In the genomic region with DNA sequence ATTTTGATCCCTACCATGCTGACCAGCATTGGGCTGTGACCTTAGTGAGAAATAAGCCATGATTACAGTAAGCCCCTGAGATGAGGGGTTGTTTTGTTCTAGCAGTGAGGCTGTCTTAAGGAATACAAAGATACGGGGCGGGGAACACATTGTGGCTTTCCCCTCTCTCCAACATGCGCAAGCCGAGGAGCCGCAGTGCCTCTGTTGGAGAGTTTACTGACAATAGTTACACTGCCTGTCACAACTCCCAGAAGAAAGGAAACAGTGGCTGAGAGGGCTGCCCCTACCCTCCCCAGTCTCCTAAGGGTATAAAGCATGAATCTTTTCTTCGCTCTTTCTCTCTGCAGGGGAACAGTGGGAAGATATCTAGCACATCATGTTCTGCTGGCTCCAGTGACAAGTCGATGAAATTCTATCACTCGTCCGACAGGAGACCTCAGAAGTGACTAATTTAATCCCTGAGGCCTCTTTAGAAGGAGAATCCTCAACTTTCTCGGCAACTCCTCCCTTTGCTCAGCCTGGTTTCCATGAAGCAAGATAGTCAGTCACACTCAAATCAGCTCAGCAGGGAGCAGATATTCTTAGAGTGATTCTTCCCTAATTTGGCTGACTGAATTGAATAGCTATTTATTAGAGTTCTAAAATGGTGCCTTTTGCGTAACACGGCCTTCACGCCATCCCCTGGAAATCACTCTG, we compare ENCODE assay signal across 24 cellular contexts.
A peak's percentile ranks its signal among the peaks of the same experiment; 100 is the strongest.
DNase-seq lines count a peak whose midpoint lies in the region; ATAC-seq and TF ChIP-seq lines count a peak whose summit lies in the region.
"Had no signal": no experiment of that assay in that cellular context is flagged by ENCODE, and none has a peak within 500 bp of the region (broad histone marks: within the 10 kb centered on the region; RNA-seq: fewer than 3 reads in every experiment).

No MANE protein-coding gene starts in this region.

- peaks cover 6% of the 10 kb centered on the region; the same call in 1 of the 3 replicates for H3K9me3 Mint-ChIP-seq in GM23338
- H3K9me3 Mint-ChIP-seq in activated naive CD4-positive, alpha-beta T cell treated with anti-CD3 and anti-CD28 coated beads for 36 hours: peaks cover 11% of the 10 kb centered on the region

- no peak overlapping the region for H4K8ac ChIP-seq in mesendoderm (ENCODE audit: low read depth, low read length)

- WGBS in mesendoderm (ENCODE audit: extremely low coverage, insufficient coverage, low lambda C conversion rate): no CpG with 5 or more reads among the region's 13 CpGs

- H3K4me1 ChIP-seq in GM23338 (ENCODE audit: insufficient read depth) (no peaks in the 10 kb centered on the region), mesendoderm (ENCODE audit: control insufficient read depth, low read depth, low read length) (peaks cover 3% of the 10 kb centered on the region)
- H3K4me1 ChIP-seq: colonic mucosa, heart left ventricle, parathyroid adenoma had no signal

- H3K9me2 ChIP-seq in GM23338 (ENCODE audit: insufficient read depth): peaks cover 18% of the 10 kb centered on the region; the same call in 1 of the 2 replicates

- no peak overlapping the region for H2BK15ac ChIP-seq in mesendoderm (replicated peaks; ENCODE audit: low read depth)

- no peak overlapping the region for H3K9ac ChIP-seq in mesendoderm (ENCODE audit: low read length)
- H3K9ac ChIP-seq: parathyroid adenoma had no signal

- H3K79me2 ChIP-seq in GM23338 (replicated peaks; ENCODE audit: insufficient read depth) (no peaks in the 10 kb centered on the region), mesendoderm (ENCODE audit: control insufficient read depth, insufficient read depth, low read length) (no peaks in the 10 kb centered on the region)
- H3K79me2 ChIP-seq: parathyroid adenoma had no signal

- H3K36me3 Mint-ChIP-seq in GM23338 (ENCODE audit: low read depth): no peaks in the 10 kb centered on the region
- no peaks in the 10 kb centered on the region for H3K36me3 Mint-ChIP-seq in activated naive CD4-positive, alpha-beta T cell treated with anti-CD3 and anti-CD28 coated beads for 36 hours (ENCODE audit: low read depth)

- no peaks in the 10 kb centered on the region for H4K20me1 ChIP-seq in GM23338 (replicated peaks; ENCODE audit: insufficient read depth)

- no peak overlapping the region for H2BK120ac ChIP-seq in mesendoderm (ENCODE audit: low read depth, low read length)

- in situ Hi-C loops in astrocyte of the spinal cord (cut with HindIII; ENCODE audit: low sequenced_read_pairs): no loop called here

- H2BK5ac ChIP-seq in mesendoderm (ENCODE audit: low read length): no peak overlapping the region

- peak overlapping the region; percentile 17 for H3K56ac ChIP-seq in mesendoderm (ENCODE audit: low read length)

- H3K18ac ChIP-seq in mesendoderm (ENCODE audit: low read length): no peak overlapping the region

- H3K4me2 ChIP-seq in GM23338 (no peak overlapping the region), mesendoderm (ENCODE audit: low read length) (no peak overlapping the region)

- H3K27me3 Mint-ChIP-seq in GM23338 (ENCODE audit: insufficient read depth, low read depth, poor library complexity): no peaks in the 10 kb centered on the region
- H3K27me3 Mint-ChIP-seq in activated naive CD4-positive, alpha-beta T cell treated with anti-CD3 and anti-CD28 coated beads for 36 hours (ENCODE audit: low read depth): peaks cover 1% of the 10 kb centered on the region
- H3K27me3 Mint-ChIP-seq: CD4-positive, alpha-beta T cell had no signal

- ATAC-seq in GM23338 (no peak), GM19455 (IDR thresholded peaks at IDR 0.05; ENCODE audit: unreplicated experiment) (no peak), GM18909 (IDR thresholded peaks at IDR 0.05; ENCODE audit: poor library complexity, unreplicated experiment) (no peak)
- ATAC-seq: activated naive CD4-positive, alpha-beta T cell treated with anti-CD3 and anti-CD28 coated beads, Interleukin-2, amount 50 U/mL, for 72 hours; heart left ventricle; right lobe of liver had no signal

- no peak overlapping the region for H3K4ac ChIP-seq in mesendoderm (ENCODE audit: low read depth, low read length)

- H3K4me3 Mint-ChIP-seq in GM23338: no peak overlapping the region
- no peak overlapping the region for H3K4me3 Mint-ChIP-seq in activated naive CD4-positive, alpha-beta T cell treated with anti-CD3 and anti-CD28 coated beads for 36 hours
- H3K4me3 Mint-ChIP-seq: activated T-helper 1 cell treated with anti-CD3 and anti-CD28 coated beads, Interleukin-12 subunit alpha, Interleukin-12 subunit beta, Interleukin-2, Interleukin-4 antibody, amounts not matched to agents 30 ng/mL and 10 ng/mL and 1 ng/mL, durations not matched to agents 14 hours and 24 hours and 36 hours; CD4-positive, alpha-beta T cell had no signal

- H3K23ac ChIP-seq in mesendoderm (ENCODE audit: low read length): no peak overlapping the region

- H2AK5ac ChIP-seq in mesendoderm (ENCODE audit: low read length): no peak overlapping the region

- H3K79me1 ChIP-seq in mesendoderm (ENCODE audit: low read length): no peaks in the 10 kb centered on the region

- peaks cover 5% of the 10 kb centered on the region; the same call in 2 of the 3 replicates for H3K4me1 Mint-ChIP-seq in GM23338
- peaks cover 8% of the 10 kb centered on the region for H3K4me1 Mint-ChIP-seq in activated naive CD4-positive, alpha-beta T cell treated with anti-CD3 and anti-CD28 coated beads for 36 hours (ENCODE audit: low read depth)

- H3K27me3 ChIP-seq in GM23338 (ENCODE audit: insufficient read depth) (no peaks in the 10 kb centered on the region), mesendoderm (ENCODE audit: insufficient read depth, low read length, poor library complexity) (no peaks in the 10 kb centered on the region)
- H3K27me3 ChIP-seq: colonic mucosa, heart left ventricle, right lobe of liver had no signal

- no peaks in the 10 kb centered on the region for H3F3A ChIP-seq in GM23338 (replicated peaks; ENCODE audit: low read depth)

- H4K5ac ChIP-seq in mesendoderm (ENCODE audit: low read length): no peak overlapping the region

- TF ChIP-seq CTCF in GM23338 (conservative IDR thresholded peaks at IDR 0.05; ENCODE audit: low read depth in 2 of 2) (no peak), astrocyte of the spinal cord (IDR thresholded peaks at IDR 0.05; ENCODE audit: low read depth, low read length) (no peak)

- intact Hi-C loops in activated naive CD4-positive, alpha-beta T cell treated with anti-CD3 and anti-CD28 coated beads for 36 hours (cut with micrococcal nuclease): no loop called here

- no peak for DNase-seq in GM23338 (ENCODE audit: low spot score)
- DNase-seq in astrocyte of the spinal cord (ENCODE audit: low read depth, low spot score): peak; percentile 37
- DNase-seq in mesendoderm: peak; percentile 76
- DNase-seq in stromal cell of bone marrow (ENCODE audit: low read depth): peak; percentile 62
- no peak for DNase-seq in DMS114 treated with DMSO at 0.1 percent for 48 hours (lab: John Stamatoyannopoulos, UW; ENCODE audit: unreplicated experiment)
- DNase-seq in activated naive CD4-positive, alpha-beta T cell treated with anti-CD3 and anti-CD28 coated beads for 36 hours: no peak
- DNase-seq: CD4-positive, alpha-beta T cell; colonic mucosa; DMS153; heart left ventricle; Karpas-422; NCI-H1930; NCI-H2227 treated with DMSO at 0.1 percent for 48 hours; NCI-H774; right lobe of liver; Right ventricle myocardium superior; stimulated activated CD4-positive, alpha-beta T cell treated with anti-CD3 and anti-CD28 coated beads, Interleukin-15, amount 100 ng/mL, for 24 hours; stimulated activated CD8-positive, alpha-beta memory T cell treated with anti-CD3 and anti-CD28 coated beads, Interleukin-4, amount 100 ng/mL, for 48 hours; SW 1271 had no signal

- CTCF ChIA-PET in activated naive CD4-positive, alpha-beta T cell treated with anti-CD3 and anti-CD28 coated beads for 36 hours (lab: Charles Lee): no interaction called here

- H3K27ac ChIP-seq in GM23338 (ENCODE audit: low read depth) (no peak overlapping the region), mesendoderm (ENCODE audit: low read depth, low read length) (no peak overlapping the region)
- H3K27ac ChIP-seq: colonic mucosa, heart left ventricle, parathyroid adenoma, right lobe of liver had no signal

- H3K27ac Mint-ChIP-seq in GM23338: no peak overlapping the region
- H3K27ac Mint-ChIP-seq in activated naive CD4-positive, alpha-beta T cell treated with anti-CD3 and anti-CD28 coated beads for 36 hours: no peak overlapping the region
- H3K27ac Mint-ChIP-seq: activated naive CD4-positive, alpha-beta T cell treated with anti-CD3 and anti-CD28 coated beads, Interleukin-2, amount 50 U/mL, for 72 hours; activated T-helper 1 cell treated with anti-CD3 and anti-CD28 coated beads, Interleukin-12 subunit alpha, Interleukin-12 subunit beta, Interleukin-2, Interleukin-4 antibody, amounts not matched to agents 30 ng/mL and 10 ng/mL and 1 ng/mL, durations not matched to agents 14 hours and 24 hours and 36 hours; CD4-positive, alpha-beta T cell had no signal

- H2AFZ ChIP-seq in GM23338: peak overlapping the region; percentile 69; the same call in 1 of the 2 replicates
- H2AFZ ChIP-seq: parathyroid adenoma had no signal

- H3K4me3 ChIP-seq in GM23338 (no peak overlapping the region), astrocyte of the spinal cord (ENCODE audit: low read depth, low read length) (no peak overlapping the region), mesendoderm (ENCODE audit: low read length) (no peak overlapping the region)
- H3K4me3 ChIP-seq: colonic mucosa, heart left ventricle, right lobe of liver had no signal

- H3K36me3 ChIP-seq in GM23338 (ENCODE audit: insufficient read depth) (no peaks in the 10 kb centered on the region), mesendoderm (ENCODE audit: control insufficient read depth, insufficient read depth, low read length) (no peaks in the 10 kb centered on the region)
- H3K36me3 ChIP-seq: colonic mucosa, heart left ventricle, right lobe of liver had no signal

TF ChIP-seq in GM23338, 12 proteins besides CTCF, POLR2A, EP300 and RAD21 (continues in another document):
- TF ChIP-seq EZH2phosphoT487 (IDR thresholded peaks at IDR 0.05; ENCODE audit: unreplicated experiment) (no peak), POLR2AphosphoS5 (IDR thresholded peaks at IDR 0.05; ENCODE audit: low read depth) (no peak), STAT1 (IDR thresholded peaks at IDR 0.05; ENCODE audit: unreplicated experiment) (no peak), CREB1 (CRISPR knock-in tag; IDR thresholded peaks at IDR 0.05; ENCODE audit: low read depth) (no peak), ZNF114 (CRISPR knock-in tag; IDR thresholded peaks at IDR 0.05) (no peak)
- TF ChIP-seq, protein P1, sequence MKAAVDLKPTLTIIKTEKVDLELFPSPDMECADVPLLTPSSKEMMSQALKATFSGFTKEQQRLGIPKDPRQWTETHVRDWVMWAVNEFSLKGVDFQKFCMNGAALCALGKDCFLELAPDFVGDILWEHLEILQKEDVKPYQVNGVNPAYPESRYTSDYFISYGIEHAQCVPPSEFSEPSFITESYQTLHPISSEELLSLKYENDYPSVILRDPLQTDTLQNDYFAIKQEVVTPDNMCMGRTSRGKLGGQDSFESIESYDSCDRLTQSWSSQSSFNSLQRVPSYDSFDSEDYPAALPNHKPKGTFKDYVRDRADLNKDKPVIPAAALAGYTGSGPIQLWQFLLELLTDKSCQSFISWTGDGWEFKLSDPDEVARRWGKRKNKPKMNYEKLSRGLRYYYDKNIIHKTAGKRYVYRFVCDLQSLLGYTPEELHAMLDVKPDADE (IDR thresholded peaks at IDR 0.05): no peak

Comparison
In these comparisons a context has a peak if more than half of its experiments do, and no peak if none do; other contexts are left out.
1. DNase-seq: peak in astrocyte of the spinal cord (single experiment), mesendoderm (single experiment) and stromal cell of bone marrow (single experiment); none in GM23338 (single experiment), DMS114 treated with DMSO at 0.1 percent for 48 hours (single experiment) and activated naive CD4-positive, alpha-beta T cell treated with anti-CD3 and anti-CD28 coated beads for 36 hours (single experiment).